Comparison of ENCODE assay signal across 18 cellular contexts in the genomic region with DNA sequence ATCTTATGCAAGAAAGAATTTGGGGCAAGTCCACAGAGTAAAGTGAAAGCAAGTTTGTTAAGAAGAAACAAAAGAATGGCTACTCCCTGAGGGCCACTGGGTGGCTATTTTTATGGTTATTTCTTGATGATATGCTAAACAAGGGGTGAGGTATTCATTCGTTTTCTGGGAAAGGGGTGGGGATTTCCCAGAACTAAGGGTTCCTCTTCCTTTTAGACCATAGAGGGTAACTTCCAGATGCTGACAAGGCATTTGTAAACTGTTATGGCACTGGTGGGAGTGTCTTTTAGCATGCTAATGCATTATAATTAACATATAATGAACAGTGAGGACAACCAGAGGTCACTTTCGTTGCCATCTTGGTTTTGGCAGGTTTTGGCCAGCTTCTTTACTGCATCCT. TPM values are rescaled to one million over a fixed set of nuclear protein-coding genes. Genes with fewer than 3 reads are reported as not detected.
A peak's percentile ranks its signal among the peaks of the same experiment; 100 is the strongest.
DNase-seq lines count a peak whose midpoint lies in the region; FAIRE-seq lines count a peak whose summit lies in the region.
"Had no signal": no experiment of that assay in that cellular context is flagged by ENCODE, and none has a peak within 500 bp of the region (broad histone marks: within the 10 kb centered on the region; RNA-seq: fewer than 3 reads in every experiment).

No MANE protein-coding gene starts in this region.

- H4K8ac ChIP-seq in mesenchymal stem cell (ENCODE audit: low read length), result no peak overlapping the region

- no peak overlapping the region for H3K14ac ChIP-seq in mesenchymal stem cell (ENCODE audit: low read length in 2 of 2)

- H2BK120ac ChIP-seq in mesenchymal stem cell (ENCODE audit: low read depth, low read length), result no peak overlapping the region

- no peak overlapping the region for H4K91ac ChIP-seq in mesenchymal stem cell (ENCODE audit: low read length)

- 76% methylated on average over 2 of the region's 2 CpGs for WGBS in mesenchymal stem cell

- no peak overlapping the region for H3K18ac ChIP-seq in mesenchymal stem cell (ENCODE audit: low read depth in 1 of 2, low read length in 2 of 2)

- H3K79me1 ChIP-seq in mesenchymal stem cell (replicated peaks; ENCODE audit: low read length, poor library complexity, severe bottlenecking), result no peaks in the 10 kb centered on the region

- H3K23ac ChIP-seq in mesenchymal stem cell (ENCODE audit: low read length in 2 of 2), result no peak overlapping the region

- DNase-seq in GM18507 (ENCODE audit: extremely low spot score, insufficient read length, low read depth) (no peak), SJSA1 (ENCODE audit: low read depth in 1 of 2, low spot score in 2 of 2) (no peak), mesenchymal stem cell (no peak), NCI-H2171 (lab: John Stamatoyannopoulos, UW) (no peak), dermis blood vessel endothelial cell (no peak), KBM-7 (no peak)
- DNase-seq: colonic mucosa; GOT3; left colon; mucosa of descending colon; NCI-H1436 treated with DMSO at 0.1 percent for 48 hours; occipital lobe; stimulated activated CD4-positive, alpha-beta T cell treated with anti-CD3 and anti-CD28 coated beads, Interleukin-4, amount 100 ng/mL, for 1 hour; testis had no signal

- no peak overlapping the region for H2BK12ac ChIP-seq in mesenchymal stem cell (ENCODE audit: low read length in 2 of 2)

- H3K4ac ChIP-seq in mesenchymal stem cell (ENCODE audit: low read depth in 1 of 2, low read length in 2 of 2), result no peak overlapping the region

- H3K27me3 ChIP-seq in BLaER1 treated with 17β-estradiol and CSF1 and Interleukin-3, amounts not matched to agents 10 nM and 100 nM, result no peaks in the 10 kb centered on the region
- H3K27me3 ChIP-seq in SJSA1 (replicated peaks) (no peaks in the 10 kb centered on the region), mesenchymal stem cell (ENCODE audit: control insufficient read depth in 1 of 2, insufficient read depth in 1 of 2, low read length in 2 of 2) (peaks cover 0 to 6% of the 10 kb centered on the region in 2 experiments)
- H3K27me3 ChIP-seq: colonic mucosa, testis had no signal

- in situ Hi-C loops in KBM-7 (cut with MboI; ENCODE audit: low pct_unique_long_range_greater_than_20kb, low sequenced_read_pairs), result no loop called here

- peak overlapping the region; percentile 55 to 78 (median 66) for H3K4me2 ChIP-seq in BLaER1 treated with 17β-estradiol and CSF1 and Interleukin-3, amounts not matched to agents 10 nM and 100 nM
- no peak overlapping the region for H3K4me2 ChIP-seq in mesenchymal stem cell (ENCODE audit: low read length, poor library complexity, severe bottlenecking)

- peak overlapping the region in 9 of 11 experiments; percentile 26 to 63 (median 39); a peak in 16 of 22 replicates for H3K27ac ChIP-seq in BLaER1 treated with 17β-estradiol and CSF1 and Interleukin-3, amounts not matched to agents 10 nM and 100 nM
- H3K27ac ChIP-seq in SJSA1 (peak overlapping the region; percentile 67), mesenchymal stem cell (ENCODE audit: low read length, poor library complexity, severe bottlenecking) (peak overlapping the region; percentile 93)
- H3K27ac ChIP-seq: colonic mucosa, testis had no signal

- peaks cover 0 to 29% (median 9%) of the 10 kb centered on the region in 11 experiments; a peak in 11 of 22 replicates for H3K9me3 ChIP-seq in BLaER1 treated with 17β-estradiol and CSF1 and Interleukin-3, amounts not matched to agents 10 nM and 100 nM (replicated peaks in 1 of 11)
- H3K9me3 ChIP-seq in SJSA1 (replicated peaks) (no peaks in the 10 kb centered on the region), mesenchymal stem cell (ENCODE audit: control insufficient read depth, low read length) (no peaks in the 10 kb centered on the region)
- H3K9me3 ChIP-seq: colonic mucosa, mucosa of descending colon, testis had no signal

- H2BK5ac ChIP-seq in mesenchymal stem cell (ENCODE audit: low read depth, low read length, poor library complexity, severe bottlenecking), result no peak overlapping the region

- peaks cover 19 to 26% (median 22%) of the 10 kb centered on the region in 10 experiments for H3K4me1 ChIP-seq in BLaER1 treated with 17β-estradiol and CSF1 and Interleukin-3, amounts not matched to agents 10 nM and 100 nM
- H3K4me1 ChIP-seq in SJSA1 (replicated peaks) (peaks cover 18% of the 10 kb centered on the region), mesenchymal stem cell (ENCODE audit: control insufficient read depth, insufficient read depth, low read depth, low read length) (no peaks in the 10 kb centered on the region)
- H3K4me1 ChIP-seq: colonic mucosa had no signal

- H4K20me1 ChIP-seq in BLaER1 treated with 17β-estradiol and CSF1 and Interleukin-3, amounts not matched to agents 10 nM and 100 nM, result no peaks in the 10 kb centered on the region

- peak; percentile 12 for FAIRE-seq in GM18507 (lab: Jason Lieb, UNC)
- FAIRE-seq: D721Med had no signal

- peak overlapping the region in 2 of 11 experiments; percentile 15 to 23; a peak in 1 of 22 replicates for H3K9ac ChIP-seq in BLaER1 treated with 17β-estradiol and CSF1 and Interleukin-3, amounts not matched to agents 10 nM and 100 nM
- H3K9ac ChIP-seq in mesenchymal stem cell (ENCODE audit: low read length), result peak overlapping the region; percentile 63

- no peak overlapping the region for H2AFZ ChIP-seq in mesenchymal stem cell (ENCODE audit: low read depth, low read length)

- no peak overlapping the region for H2BK15ac ChIP-seq in mesenchymal stem cell (ENCODE audit: low read depth, poor library complexity, severe bottlenecking)

- no peak overlapping the region for H3K4me3 ChIP-seq in BLaER1 treated with 17β-estradiol and CSF1 and Interleukin-3, amounts not matched to agents 10 nM and 100 nM
- H3K4me3 ChIP-seq in SJSA1 (no peak overlapping the region), mesenchymal stem cell (ENCODE audit: insufficient read depth in 1 of 2, low read depth in 1 of 2, low read length in 2 of 2) (peak overlapping the region in 1 of 2 experiments; percentile 70)
- H3K4me3 ChIP-seq: colonic mucosa, mucosa of descending colon, testis had no signal

- H2AK5ac ChIP-seq in mesenchymal stem cell (ENCODE audit: low read length, severe bottlenecking), result peak overlapping the region; percentile 75

- H3K36me3 ChIP-seq in BLaER1 treated with 17β-estradiol and CSF1 and Interleukin-3, amounts not matched to agents 10 nM and 100 nM, result no peaks in the 10 kb centered on the region
- H3K36me3 ChIP-seq in SJSA1, result no peaks in the 10 kb centered on the region
- H3K36me3 ChIP-seq in mesenchymal stem cell (ENCODE audit: control insufficient read depth in 1 of 2, insufficient read depth in 2 of 2, low read depth in 1 of 2, low read length in 2 of 2), result no peaks in the 10 kb centered on the region
- H3K36me3 ChIP-seq: colonic mucosa had no signal

RNA-seq across cellular contexts. Expression of gene IFI6, which starts 18.2 kb away (rescaled TPM):
- 54.6 and 97.5 TPM in 2 replicates for total RNA-seq in SJSA1 (2014; rRNA removed; shearing (Covaris generic))
- 52.5 TPM for polyA plus RNA-seq in mesenchymal stem cell (2013, experiment 1 of 2)
- polyA plus RNA-seq in mesenchymal stem cell (2013, experiment 2 of 2), result 54.3 TPM
- 21.9 and 57.7 TPM in 2 replicates for total RNA-seq in dermis blood vessel endothelial cell

RNA-seq across cellular contexts. Expression of gene FAM76A, which starts 35.6 kb away (rescaled TPM):
- 12.5 and 12.7 TPM in 2 replicates for total RNA-seq in SJSA1 (2014; rRNA removed; shearing (Covaris generic))
- polyA plus RNA-seq in mesenchymal stem cell (2013, experiment 1 of 2), result 10.4 TPM
- polyA plus RNA-seq in mesenchymal stem cell (2013, experiment 2 of 2), result 10.1 TPM
- 9.9 and 13.8 TPM in 2 replicates for total RNA-seq in dermis blood vessel endothelial cell

RNA-seq across cellular contexts. Expression of gene FGR, which starts 55.2 kb away (rescaled TPM):
- total RNA-seq in SJSA1 (2014; rRNA removed; shearing (Covaris generic)), result not detected in 2 replicates
- 0.04 TPM for polyA plus RNA-seq in mesenchymal stem cell (2013, experiment 1 of 2)
- 0.03 TPM for polyA plus RNA-seq in mesenchymal stem cell (2013, experiment 2 of 2)
- total RNA-seq in dermis blood vessel endothelial cell, result 0.74 and 1.2 TPM in 2 replicates
- total RNA-seq: G401, RPMI7951 had no signal

Comparison
In these comparisons a context has a peak if more than half of its experiments do, and no peak if none do; other contexts are left out.
1. H3K27ac ChIP-seq: peak in every context shown above with its lines; median percentile 93 in mesenchymal stem cell; 67 in SJSA1; 39 in BLaER1 treated with 17β-estradiol and CSF1 and Interleukin-3, amounts not matched to agents 10 nM and 100 nM.